9 cellular contexts compared by ENCODE assay signal in the genomic region with DNA sequence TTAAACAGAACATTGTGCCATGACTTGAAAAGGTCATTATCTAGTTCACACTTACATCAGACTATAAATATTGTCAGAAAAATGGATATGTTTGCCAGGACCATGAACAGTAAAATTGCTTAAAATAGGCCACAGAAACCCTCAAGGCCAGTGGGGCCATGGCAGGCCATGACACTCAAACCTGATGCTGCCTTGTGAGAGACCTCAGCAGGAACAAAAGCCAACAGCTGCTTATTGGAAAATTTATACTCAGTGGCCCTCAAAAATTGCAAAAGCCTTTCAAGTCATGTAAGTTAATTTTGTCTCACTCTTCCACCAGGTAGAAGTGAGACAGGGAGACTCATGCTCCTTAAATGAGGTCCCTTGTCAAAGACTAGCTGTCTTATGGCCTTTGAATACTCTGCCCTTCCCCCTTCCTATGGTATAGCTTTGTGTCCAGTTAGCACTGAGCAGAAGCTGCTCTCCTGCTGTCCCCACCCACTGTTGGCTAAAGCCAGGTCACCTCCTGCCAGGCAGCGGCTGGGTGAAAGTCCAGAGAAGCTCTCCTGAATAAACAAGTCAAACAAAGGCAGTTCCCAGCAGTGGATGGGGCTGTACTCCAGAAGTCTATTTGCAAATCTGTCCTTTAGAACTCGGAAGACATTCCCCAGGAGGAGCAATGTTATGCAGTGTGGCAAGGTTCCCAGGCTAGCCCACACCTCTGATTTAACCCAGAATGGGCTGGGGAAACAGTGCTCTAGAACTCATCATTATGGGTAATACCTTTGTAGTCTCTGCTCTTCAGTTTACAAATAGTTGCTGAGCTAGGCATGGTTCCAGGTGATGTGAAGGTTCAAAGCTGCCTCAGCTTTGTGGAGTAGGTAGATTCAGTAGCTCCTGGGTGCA. TPM values are rescaled to one million over a fixed set of nuclear protein-coding genes. Genes with fewer than 3 reads are reported as not detected.
A peak's percentile ranks its signal among the peaks of the same experiment; 100 is the strongest.
DNase-seq lines count a peak whose midpoint lies in the region; ATAC-seq and TF ChIP-seq lines count a peak whose summit lies in the region.
"Had no signal": no experiment of that assay in that cellular context is flagged by ENCODE, and none has a peak within 500 bp of the region (broad histone marks: within the 10 kb centered on the region; RNA-seq: fewer than 3 reads in every experiment).

No MANE protein-coding gene starts in this region.

- no peak overlapping the region for H3K4me3 ChIP-seq in brain microvascular endothelial cell (ENCODE audit: low read depth, low read length)
- H3K4me3 ChIP-seq: cardiac muscle cell had no signal

- intact Hi-C loops in left colon (cut with DNase I, micrococcal nuclease), result no loop called here

- H3K9me3 Mint-ChIP-seq in HFFc6, result no peaks in the 10 kb centered on the region
- H3K9me3 Mint-ChIP-seq in stimulated activated effector memory CD8-positive, alpha-beta T cell treated with anti-CD3 and anti-CD28 coated beads, Interleukin-12 subunit alpha, Interleukin-12 subunit beta, amount 100 ng/mL, for 72 hours, result no peaks in the 10 kb centered on the region

- TF ChIP-seq CTCF in HFFc6 (IDR thresholded peaks at IDR 0.05) (no peak), brain microvascular endothelial cell (IDR thresholded peaks at IDR 0.05; ENCODE audit: low read depth, low read length, missing control alignments) (no peak)

- H3K27me3 ChIP-seq in brain microvascular endothelial cell (replicated peaks), result no peaks in the 10 kb centered on the region
- H3K27me3 ChIP-seq: cardiac muscle cell had no signal

- in situ Hi-C loops in brain microvascular endothelial cell (cut with HindIII; ENCODE audit: low pct_ligation_motif_present, low sequenced_read_pairs), result no loop called here

- peak overlapping the region; percentile 94 for H3K27ac Mint-ChIP-seq in HFFc6
- H3K27ac Mint-ChIP-seq in stimulated activated effector memory CD8-positive, alpha-beta T cell treated with anti-CD3 and anti-CD28 coated beads, Interleukin-12 subunit alpha, Interleukin-12 subunit beta, amount 100 ng/mL, for 72 hours, result peak overlapping the region; percentile 18

- DNase-seq in HFFc6 (no peak), brain microvascular endothelial cell (no peak), left colon (peak; percentile 68 to 90), NCI-H748 (lab: John Stamatoyannopoulos, UW; ENCODE audit: unreplicated experiment) (no peak)
- no peak for DNase-seq in stimulated activated effector memory CD8-positive, alpha-beta T cell treated with anti-CD3 and anti-CD28 coated beads, Interleukin-12 subunit alpha, Interleukin-12 subunit beta, amount 100 ng/mL, for 72 hours (ENCODE audit: low spot score in 2 of 2)
- no peak for DNase-seq in stimulated activated CD4-positive, alpha-beta T cell treated with anti-CD3 and anti-CD28 coated beads, Interleukin-15, amount 100 ng/mL, for 24 hours

- no peaks in the 10 kb centered on the region for H3K27me3 Mint-ChIP-seq in HFFc6 (ENCODE audit: insufficient read depth)

- no peaks in the 10 kb centered on the region for H3K36me3 Mint-ChIP-seq in HFFc6 (ENCODE audit: low read depth)
- peaks cover 5% of the 10 kb centered on the region for H3K36me3 Mint-ChIP-seq in stimulated activated effector memory CD8-positive, alpha-beta T cell treated with anti-CD3 and anti-CD28 coated beads, Interleukin-12 subunit alpha, Interleukin-12 subunit beta, amount 100 ng/mL, for 72 hours

- ATAC-seq in left colon, result peak; percentile 91
- no peak for ATAC-seq in stimulated activated effector memory CD8-positive, alpha-beta T cell treated with anti-CD3 and anti-CD28 coated beads, Interleukin-12 subunit alpha, Interleukin-12 subunit beta, amount 100 ng/mL, for 72 hours
- no peak for ATAC-seq in HG02678 (IDR thresholded peaks at IDR 0.05; ENCODE audit: unreplicated experiment)
- no peak for ATAC-seq in GM21528 (IDR thresholded peaks at IDR 0.05; ENCODE audit: low FRiP score, unreplicated experiment)

- peaks cover 96% of the 10 kb centered on the region for H3K4me1 Mint-ChIP-seq in HFFc6 (ENCODE audit: low read depth)
- H3K4me1 Mint-ChIP-seq in stimulated activated effector memory CD8-positive, alpha-beta T cell treated with anti-CD3 and anti-CD28 coated beads, Interleukin-12 subunit alpha, Interleukin-12 subunit beta, amount 100 ng/mL, for 72 hours, result peaks cover 16% of the 10 kb centered on the region

- peak overlapping the region; percentile 55 for H3K4me3 Mint-ChIP-seq in HFFc6
- no peak overlapping the region for H3K4me3 Mint-ChIP-seq in stimulated activated effector memory CD8-positive, alpha-beta T cell treated with anti-CD3 and anti-CD28 coated beads, Interleukin-12 subunit alpha, Interleukin-12 subunit beta, amount 100 ng/mL, for 72 hours

- no peaks in the 10 kb centered on the region for H3K36me3 ChIP-seq in brain microvascular endothelial cell (replicated peaks)
- H3K36me3 ChIP-seq: cardiac muscle cell had no signal

- peak overlapping the region; percentile 82 for H3K27ac ChIP-seq in brain microvascular endothelial cell
- H3K27ac ChIP-seq: cardiac muscle cell had no signal

RNA-seq across cellular contexts. Expression of gene ADM, which starts 21.4 kb away (rescaled TPM):
- total RNA-seq in HFFc6 (2021; fragmentation: NEBNext Ultra II Directional; extraction: Animal tissue kit (Norgen Biotek cat#: 25700)), result 100 to 1,000 TPM; 219 to 346 (median 321) TPM
- 10 to 100 TPM; 47.1 to 81.7 TPM for total RNA-seq in left colon

RNA-seq across cellular contexts. Expression of gene SBF2, which starts 32.3 kb away (rescaled TPM):
- total RNA-seq in HFFc6 (2021; fragmentation: NEBNext Ultra II Directional; extraction: Animal tissue kit (Norgen Biotek cat#: 25700)), result 10 to 100 TPM; 25.2 to 36.0 (median 30.7) TPM
- 10 to 100 TPM; 46.4 to 49.9 TPM for total RNA-seq in left colon

Comparison
In these comparisons a context has a peak if more than half of its experiments do, and no peak if none do; other contexts are left out.
1. DNase-seq: peak in left colon (2 of 2); none in HFFc6 (single experiment), brain microvascular endothelial cell (single experiment), stimulated activated effector memory CD8-positive, alpha-beta T cell treated with anti-CD3 and anti-CD28 coated beads, Interleukin-12 subunit alpha, Interleukin-12 subunit beta, amount 100 ng/mL, for 72 hours (0 of 2), stimulated activated CD4-positive, alpha-beta T cell treated with anti-CD3 and anti-CD28 coated beads, Interleukin-15, amount 100 ng/mL, for 24 hours (single experiment) and NCI-H748 (single experiment).